ENCODE assay signal across 13 cellular contexts in genomic region chr6:110542311-110543024, GRCh38.
DNase-seq lines count a peak whose midpoint lies in the region; ATAC-seq and TF ChIP-seq lines count a peak whose summit lies in the region.
"Had no signal": no experiment of that assay in that cellular context is flagged by ENCODE, and none has a peak within 500 bp of the region (broad histone marks: within the 10 kb centered on the region; RNA-seq: fewer than 3 reads in every experiment).

No MANE protein-coding gene starts in this region.

- H3K9me3 ChIP-seq in uterus (no peaks in the 10 kb centered on the region), PC-9 (ENCODE audit: insufficient read depth, low read depth) (peaks cover 16% of the 10 kb centered on the region)

- no TSS peak for BruUV-seq in PC-9 (replicated peaks; lab: Mats Ljungman, UMichigan)

- no peak for TF ChIP-seq POLR2A in uterus (IDR thresholded peaks at IDR 0.05)

- H3K36me3 ChIP-seq in uterus: no peaks in the 10 kb centered on the region
- no peaks in the 10 kb centered on the region for H3K36me3 ChIP-seq in PC-9 (ENCODE audit: low read depth)
- H3K36me3 ChIP-seq: HAP-1 had no signal

- DNase-seq in DMS79 (lab: John Stamatoyannopoulos, UW): peak; percentile 65
- peak; percentile 61 for DNase-seq in left cardiac atrium
- peak; percentile 46 for DNase-seq in occipital lobe (lab: John Stamatoyannopoulos, UW)
- DNase-seq in uterus: no peak
- no peak for DNase-seq in dedifferentiated amniotic fluid mesenchymal stem cell (ENCODE audit: extremely low spot score)
- DNase-seq in PC-9: no peak
- DNase-seq: AML-193, cortex of kidney, NCI-H1048, NCI-H2227 treated with DMSO at 0.1 percent for 48 hours had no signal

- H3K4me1 ChIP-seq in uterus (no peaks in the 10 kb centered on the region), PC-9 (replicated peaks; ENCODE audit: insufficient read depth) (peaks cover 47% of the 10 kb centered on the region)

- CTCF ChIA-PET in PC-9 (lab: Charles Lee): interaction anchor here (0.7 kb wide), 3 partner anchors 140 to 1009 kb away, joined by 5 to 24 read pairs (median 11); no protein-coding TSS in a partner anchor

- H3K4me3 ChIP-seq in uterus: no peak overlapping the region
- H3K4me3 ChIP-seq in PC-9: no peak overlapping the region
- H3K4me3 ChIP-seq: HAP-1 had no signal

- no peak overlapping the region for H3K4me2 ChIP-seq in PC-9

- ATAC-seq in left cardiac atrium (peak; percentile 86 to 91), GM19455 (IDR thresholded peaks at IDR 0.05; ENCODE audit: unreplicated experiment) (no peak)

- H3F3A ChIP-seq in PC-9 (ENCODE audit: insufficient read depth, low read depth): peaks cover 21% of the 10 kb centered on the region

- intact Hi-C loops in left cardiac atrium (cut with DNase I) (no loop called here), uterus (cut with DNase I; ENCODE audit: low total_unique reads) (no loop called here), PC-9 (cut with micrococcal nuclease; ENCODE audit: unreplicated experiment) (loop anchor here (10.0 kb wide), 1 partner anchor 272 kb away; the partner anchor contains the start of gene CDK19)

- H3K27ac ChIP-seq in VCaP: peak overlapping the region; percentile 100
- no peak overlapping the region for H3K27ac ChIP-seq in uterus
- H3K27ac ChIP-seq in PC-9: no peak overlapping the region

- H3K27me3 ChIP-seq in uterus (no peaks in the 10 kb centered on the region), PC-9 (ENCODE audit: insufficient read depth, low read depth) (no peaks in the 10 kb centered on the region)

- POLR2A ChIA-PET in PC-9 (lab: Charles Lee; ENCODE audit: unreplicated experiment): no interaction called here

- H2AFZ ChIP-seq in PC-9: no peak overlapping the region

- no peak for TF ChIP-seq CTCF in VCaP (conservative IDR thresholded peaks at IDR 0.05)
- TF ChIP-seq CTCF in uterus (IDR thresholded peaks at IDR 0.05): no peak
- TF ChIP-seq CTCF in PC-9 (conservative IDR thresholded peaks at IDR 0.05): no peak

- H4K20me1 ChIP-seq in PC-9 (ENCODE audit: insufficient read depth): no peaks in the 10 kb centered on the region

- no peaks in the 10 kb centered on the region for H3K79me2 ChIP-seq in PC-9 (ENCODE audit: low read depth)

- no peaks in the 10 kb centered on the region for H3K9me2 ChIP-seq in PC-9 (ENCODE audit: insufficient read depth)

Comparison
In these comparisons a context has a peak if more than half of its experiments do, and no peak if none do; other contexts are left out.
1. DNase-seq: peak in DMS79 (single experiment), left cardiac atrium (single experiment) and occipital lobe (single experiment); none in uterus (0 of 2), dedifferentiated amniotic fluid mesenchymal stem cell (single experiment) and PC-9 (0 of 2).